1 cellular context compared by ENCODE assay signal in the genomic region with DNA sequence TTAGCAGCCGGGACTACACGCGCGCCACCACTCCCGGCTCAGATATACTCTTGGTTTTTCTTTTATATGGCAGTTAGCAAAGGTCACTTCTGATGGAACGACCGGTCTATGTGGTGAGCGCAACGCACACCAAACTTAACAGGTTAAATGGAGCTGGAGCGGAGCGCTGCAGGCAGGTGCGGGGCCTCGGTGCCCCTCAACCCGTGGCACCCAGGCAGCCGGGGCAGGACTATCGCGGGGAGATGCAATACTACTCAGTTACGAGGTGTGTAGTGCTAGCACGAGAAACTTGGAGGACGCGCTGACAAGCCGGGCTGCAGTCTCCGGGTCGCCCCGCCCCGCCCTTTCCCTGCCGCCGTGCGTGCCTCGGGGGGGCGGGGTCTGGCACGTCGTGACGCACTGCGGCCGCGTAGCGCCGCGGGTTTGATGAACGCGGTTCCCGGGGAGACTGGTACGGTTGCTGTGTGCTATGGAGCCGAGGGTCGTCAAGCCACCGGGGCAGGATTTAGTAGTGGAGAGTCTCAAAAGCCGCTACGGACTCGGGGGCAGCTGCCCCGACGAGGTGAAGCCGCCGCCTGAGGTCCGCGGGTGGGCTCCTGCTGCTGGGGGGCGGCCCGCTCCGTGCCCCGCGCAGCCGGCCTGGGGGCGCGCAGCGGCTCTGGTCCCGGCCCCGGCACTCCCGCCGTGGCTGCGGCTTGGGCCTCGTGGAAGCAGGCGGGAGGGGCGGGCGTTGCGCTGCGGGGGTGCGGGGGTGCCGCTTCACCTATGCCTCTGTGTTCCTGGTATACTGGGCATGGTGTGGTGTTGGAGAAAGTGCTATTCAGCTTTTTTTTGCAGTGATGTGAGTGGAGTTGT.
TF ChIP-seq lines count a peak whose summit lies in the region.

A gene with protein sequence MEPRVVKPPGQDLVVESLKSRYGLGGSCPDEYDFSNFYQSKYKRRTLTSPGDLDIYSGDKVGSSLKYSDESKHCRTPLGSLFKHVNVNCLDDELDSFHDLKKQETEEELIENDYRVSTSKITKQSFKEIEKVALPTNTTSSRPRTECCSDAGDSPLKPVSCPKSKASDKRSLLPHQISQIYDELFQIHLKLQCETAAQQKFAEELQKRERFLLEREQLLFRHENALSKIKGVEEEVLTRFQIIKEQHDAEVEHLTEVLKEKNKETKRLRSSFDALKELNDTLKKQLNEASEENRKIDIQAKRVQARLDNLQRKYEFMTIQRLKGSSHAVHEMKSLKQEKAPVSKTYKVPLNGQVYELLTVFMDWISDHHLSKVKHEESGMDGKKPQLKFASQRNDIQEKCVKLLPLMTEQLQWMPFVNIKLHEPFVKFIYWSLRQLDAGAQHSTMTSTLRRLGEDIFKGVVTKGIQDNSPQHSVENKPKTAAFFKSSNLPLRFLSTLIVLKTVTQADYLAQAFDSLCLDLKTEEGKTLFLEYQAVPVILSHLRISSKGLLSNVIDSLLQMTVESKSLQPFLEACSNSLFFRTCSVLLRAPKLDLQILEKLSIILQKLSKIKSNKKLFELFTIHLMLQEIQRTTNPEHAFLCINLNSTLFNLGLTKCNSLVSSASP (plus strand): TSS at position 418 of the 855 bp plus-strand sequence. CDS start 52 bp downstream, at position 470.

TF ChIP-seq in SK-N-SH, 30 proteins besides CTCF, POLR2A, EP300 and RAD21 (continued from another document):
- TF ChIP-seq FOSL2 (IDR thresholded peaks at IDR 0.05; ENCODE audit: borderline replicate concordance, low read depth): no peak
- no peak; the same call in 1 of the 2 replicates for TF ChIP-seq SIN3A (IDR thresholded peaks at IDR 0.05; ENCODE audit: borderline replicate concordance, low read depth, low read length)
- no peak for TF ChIP-seq ZBTB33 (IDR thresholded peaks at IDR 0.05; ENCODE audit: borderline replicate concordance, low read depth)
- peak; percentile 63 for TF ChIP-seq TAF1 (IDR thresholded peaks at IDR 0.05; ENCODE audit: borderline replicate concordance, low read depth, low read length)
- TF ChIP-seq MXI1 (IDR thresholded peaks at IDR 0.05; ENCODE audit: low read depth, low read length): peak; percentile 89
- TF ChIP-seq GATA2 (CRISPR knock-in tag; IDR thresholded peaks at IDR 0.05): no peak
- TF ChIP-seq, protein P1, sequence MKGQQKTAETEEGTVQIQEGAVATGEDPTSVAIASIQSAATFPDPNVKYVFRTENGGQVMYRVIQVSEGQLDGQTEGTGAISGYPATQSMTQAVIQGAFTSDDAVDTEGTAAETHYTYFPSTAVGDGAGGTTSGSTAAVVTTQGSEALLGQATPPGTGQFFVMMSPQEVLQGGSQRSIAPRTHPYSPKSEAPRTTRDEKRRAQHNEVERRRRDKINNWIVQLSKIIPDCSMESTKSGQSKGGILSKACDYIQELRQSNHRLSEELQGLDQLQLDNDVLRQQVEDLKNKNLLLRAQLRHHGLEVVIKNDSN (IDR thresholded peaks at IDR 0.05; ENCODE audit: borderline replicate concordance, low read depth): no peak
- TF ChIP-seq PBX3 (IDR thresholded peaks at IDR 0.05): no peak
- TF ChIP-seq NRF1 (IDR thresholded peaks at IDR 0.05; ENCODE audit: low read depth, low read length): no peak
- no peak for TF ChIP-seq JUND (IDR thresholded peaks at IDR 0.05)
